12 cellular contexts compared by ENCODE assay signal in the genomic region with DNA sequence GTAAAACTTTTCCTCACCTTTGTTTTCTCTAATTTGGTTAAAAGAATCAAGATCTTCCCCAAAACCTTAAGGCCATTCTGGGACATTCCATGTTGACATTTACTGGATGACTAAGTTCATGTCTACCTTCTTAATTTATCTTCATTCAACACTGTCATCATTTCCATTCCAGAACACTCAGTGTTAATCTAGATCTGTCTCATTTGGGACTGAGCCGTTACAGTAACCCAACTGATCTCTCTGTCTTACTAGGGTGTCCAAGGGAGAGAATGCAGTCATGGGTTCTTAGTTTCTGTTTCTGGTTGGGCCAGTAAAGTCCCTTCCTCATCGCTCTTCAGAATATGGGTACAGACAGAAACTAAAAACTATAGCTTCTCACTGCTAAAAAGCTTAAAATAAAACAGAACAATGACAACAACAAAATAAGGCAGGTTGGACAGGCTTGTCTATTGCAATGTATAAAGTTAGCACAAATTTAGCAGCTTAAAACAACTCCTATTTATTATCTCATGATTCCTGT.
DNase-seq lines count a peak whose midpoint lies in the region; ATAC-seq and TF ChIP-seq lines count a peak whose summit lies in the region.
"Had no signal": no experiment of that assay in that cellular context is flagged by ENCODE, and none has a peak within 500 bp of the region (broad histone marks: within the 10 kb centered on the region; RNA-seq: fewer than 3 reads in every experiment).

No MANE protein-coding gene starts in this region.

- H3K36me3 Mint-ChIP-seq in activated naive CD8-positive, alpha-beta T cell treated with anti-CD3 and anti-CD28 coated beads, Interleukin-2, amount 50 U/mL, for 24 hours (ENCODE audit: low read depth): no peaks in the 10 kb centered on the region
- no peaks in the 10 kb centered on the region for H3K36me3 Mint-ChIP-seq in activated naive CD8-positive, alpha-beta T cell treated with anti-CD3 and anti-CD28 coated beads for 36 hours
- H3K36me3 Mint-ChIP-seq in effector memory CD8-positive, alpha-beta T cell (ENCODE audit: insufficient read depth): no peaks in the 10 kb centered on the region

- no peak overlapping the region for H3K27ac Mint-ChIP-seq in activated naive CD8-positive, alpha-beta T cell treated with anti-CD3 and anti-CD28 coated beads, Interleukin-2, amount 50 U/mL, for 24 hours
- no peak overlapping the region for H3K27ac Mint-ChIP-seq in activated naive CD8-positive, alpha-beta T cell treated with anti-CD3 and anti-CD28 coated beads for 36 hours
- H3K27ac Mint-ChIP-seq in effector memory CD8-positive, alpha-beta T cell: no peak overlapping the region
- H3K27ac Mint-ChIP-seq: memory B cell had no signal

- peaks cover 5% of the 10 kb centered on the region for H3K4me1 Mint-ChIP-seq in activated naive CD8-positive, alpha-beta T cell treated with anti-CD3 and anti-CD28 coated beads, Interleukin-2, amount 50 U/mL, for 24 hours
- no peaks in the 10 kb centered on the region for H3K4me1 Mint-ChIP-seq in activated naive CD8-positive, alpha-beta T cell treated with anti-CD3 and anti-CD28 coated beads for 36 hours
- H3K4me1 Mint-ChIP-seq in effector memory CD8-positive, alpha-beta T cell (ENCODE audit: low read depth in 2 of 2): no peaks in the 10 kb centered on the region

- no peaks in the 10 kb centered on the region for H3K9me3 Mint-ChIP-seq in activated naive CD8-positive, alpha-beta T cell treated with anti-CD3 and anti-CD28 coated beads, Interleukin-2, amount 50 U/mL, for 24 hours
- peaks cover 1% of the 10 kb centered on the region for H3K9me3 Mint-ChIP-seq in activated naive CD8-positive, alpha-beta T cell treated with anti-CD3 and anti-CD28 coated beads for 36 hours
- H3K9me3 Mint-ChIP-seq in effector memory CD8-positive, alpha-beta T cell: no peaks in the 10 kb centered on the region
- H3K9me3 Mint-ChIP-seq: memory B cell had no signal

- no peak for DNase-seq in activated naive CD8-positive, alpha-beta T cell treated with anti-CD3 and anti-CD28 coated beads, Interleukin-2, amount 50 U/mL, for 24 hours
- DNase-seq in activated naive CD8-positive, alpha-beta T cell treated with anti-CD3 and anti-CD28 coated beads for 36 hours: no peak
- DNase-seq in effector memory CD8-positive, alpha-beta T cell: no peak
- no peak for DNase-seq in NCI-H146 treated with DMSO at 0.1 percent for 48 hours (lab: John Stamatoyannopoulos, UW; ENCODE audit: unreplicated experiment)
- DNase-seq in erythroblast (lab: John Stamatoyannopoulos, UW): no peak
- no peak for DNase-seq in NCI-H1105 (lab: John Stamatoyannopoulos, UW)
- DNase-seq: activated CD4-positive, alpha-beta T cell treated with anti-CD3 and anti-CD28 coated beads, Interleukin-2, amount 50 U/mL, for 48 hours; NCI-H510A had no signal

- no peak for TF ChIP-seq POLR2A in erythroblast (IDR thresholded peaks at IDR 0.05; ENCODE audit: low read length)

- no peaks in the 10 kb centered on the region for H3K27me3 Mint-ChIP-seq in activated naive CD8-positive, alpha-beta T cell treated with anti-CD3 and anti-CD28 coated beads, Interleukin-2, amount 50 U/mL, for 24 hours
- H3K27me3 Mint-ChIP-seq in activated naive CD8-positive, alpha-beta T cell treated with anti-CD3 and anti-CD28 coated beads for 36 hours: peaks cover 5% of the 10 kb centered on the region
- H3K27me3 Mint-ChIP-seq in effector memory CD8-positive, alpha-beta T cell: no peaks in the 10 kb centered on the region

- H3K4me3 Mint-ChIP-seq in activated naive CD8-positive, alpha-beta T cell treated with anti-CD3 and anti-CD28 coated beads, Interleukin-2, amount 50 U/mL, for 24 hours: no peak overlapping the region
- no peak overlapping the region for H3K4me3 Mint-ChIP-seq in activated naive CD8-positive, alpha-beta T cell treated with anti-CD3 and anti-CD28 coated beads for 36 hours
- no peak overlapping the region for H3K4me3 Mint-ChIP-seq in effector memory CD8-positive, alpha-beta T cell
- H3K4me3 Mint-ChIP-seq: memory B cell had no signal

- ATAC-seq in activated naive CD8-positive, alpha-beta T cell treated with anti-CD3 and anti-CD28 coated beads, Interleukin-2, amount 50 U/mL, for 24 hours: peak; percentile 86
- peak; percentile 84 for ATAC-seq in GM21723 (IDR thresholded peaks at IDR 0.05; ENCODE audit: unreplicated experiment)
- peak; percentile 67 for ATAC-seq in HG03175 (IDR thresholded peaks at IDR 0.05; ENCODE audit: unreplicated experiment)
- ATAC-seq in effector memory CD8-positive, alpha-beta T cell (replicated peaks): no peak
- ATAC-seq: SK-N-SH treated with all-trans-retinoic acid at 6 μM for 48 hours had no signal
